In the genomic region with DNA sequence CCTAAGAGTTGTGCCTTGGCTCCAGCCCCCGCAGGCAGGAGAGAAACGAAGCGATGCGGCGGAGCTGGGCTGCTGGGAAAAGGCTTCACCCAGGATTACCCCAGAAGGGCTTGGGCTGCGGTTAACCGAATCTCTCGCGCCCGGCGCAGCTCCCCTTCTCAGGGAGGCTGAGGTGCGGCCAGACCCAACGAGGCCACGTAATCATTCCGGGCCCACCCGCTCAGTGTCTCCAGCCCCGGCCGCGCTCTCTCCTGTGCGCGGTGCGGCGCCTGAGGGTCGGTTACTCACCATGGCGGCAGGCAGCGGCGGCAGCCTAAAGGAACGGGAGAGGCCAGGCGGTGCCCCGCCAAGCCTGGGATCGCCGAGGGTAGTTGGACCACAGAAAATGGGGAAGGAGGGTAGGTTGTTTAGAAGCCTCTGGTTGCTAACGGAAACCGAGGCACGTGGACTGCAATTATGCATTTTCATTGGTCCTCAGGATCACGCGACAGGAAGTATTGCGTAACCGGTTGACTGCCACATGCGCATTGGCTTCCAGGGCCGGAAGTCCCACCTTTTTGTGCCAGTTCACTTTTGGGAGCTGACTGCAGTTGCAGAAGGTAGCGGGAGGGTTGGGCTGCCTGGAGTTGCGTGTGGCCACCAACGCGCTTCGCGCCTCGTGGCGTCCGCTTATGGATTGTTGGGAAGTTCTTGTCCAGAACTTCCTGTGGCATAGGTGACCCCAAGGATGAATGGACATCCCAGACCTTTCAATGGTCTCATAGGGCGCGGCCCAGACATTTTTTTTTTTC, we compare ENCODE assay signal across 2 cellular contexts.
TF ChIP-seq lines count a peak whose summit lies in the region.

A gene with protein sequence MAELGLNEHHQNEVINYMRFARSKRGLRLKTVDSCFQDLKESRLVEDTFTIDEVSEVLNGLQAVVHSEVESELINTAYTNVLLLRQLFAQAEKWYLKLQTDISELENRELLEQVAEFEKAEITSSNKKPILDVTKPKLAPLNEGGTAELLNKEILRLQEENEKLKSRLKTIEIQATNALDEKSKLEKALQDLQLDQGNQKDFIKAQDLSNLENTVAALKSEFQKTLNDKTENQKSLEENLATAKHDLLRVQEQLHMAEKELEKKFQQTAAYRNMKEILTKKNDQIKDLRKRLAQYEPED (minus strand): TSS at position 419 of the 791 bp plus-strand sequence. CDS start 128 bp downstream, at position 291.

TF ChIP-seq in HEK293, 187 proteins besides CTCF, POLR2A, EP300 and RAD21 (continued from another document and continues in another):
- TF ChIP-seq ZNF571 (tag by site-specific recombination; IDR thresholded peaks at IDR 0.05) (no peak), YY2 (tag by site-specific recombination; IDR thresholded peaks at IDR 0.05) (0 out of 2 replicates have a peak, but pooled peaks have one; percentile 39), SP2 (tag by site-specific recombination; IDR thresholded peaks at IDR 0.05) (peak; percentile 92), ZNF48 (tag by site-specific recombination; IDR thresholded peaks at IDR 0.05) (no peak), GLIS2 (tag by site-specific recombination; IDR thresholded peaks at IDR 0.05) (no peak), ZNF175 (tag by site-specific recombination; IDR thresholded peaks at IDR 0.05) (no peak), ZBTB17 (tag by site-specific recombination; IDR thresholded peaks at IDR 0.05) (peak; percentile 95), ZNF768 (tag by site-specific recombination; IDR thresholded peaks at IDR 0.05) (no peak), ZBTB20 (tag by site-specific recombination; IDR thresholded peaks at IDR 0.05) (peak; percentile 9; the same call in 1 of the 2 replicates), ZNF366 (tag by site-specific recombination; conservative IDR thresholded peaks at IDR 0.05) (0 out of 2 replicates have a peak, but pooled peaks have one; percentile 13), ZNF211 (tag by site-specific recombination; IDR thresholded peaks at IDR 0.05; ENCODE audit: low read depth) (no peak), ZNF624 (tag by site-specific recombination; IDR thresholded peaks at IDR 0.05) (no peak), ZNF514 (tag by site-specific recombination; IDR thresholded peaks at IDR 0.05) (no peak), ZNF76 (tag by site-specific recombination; IDR thresholded peaks at IDR 0.05; ENCODE audit: borderline replicate concordance, low read depth) (peak; percentile 42; the same call in 1 of the 2 replicates)
- TF ChIP-seq, protein P1, sequence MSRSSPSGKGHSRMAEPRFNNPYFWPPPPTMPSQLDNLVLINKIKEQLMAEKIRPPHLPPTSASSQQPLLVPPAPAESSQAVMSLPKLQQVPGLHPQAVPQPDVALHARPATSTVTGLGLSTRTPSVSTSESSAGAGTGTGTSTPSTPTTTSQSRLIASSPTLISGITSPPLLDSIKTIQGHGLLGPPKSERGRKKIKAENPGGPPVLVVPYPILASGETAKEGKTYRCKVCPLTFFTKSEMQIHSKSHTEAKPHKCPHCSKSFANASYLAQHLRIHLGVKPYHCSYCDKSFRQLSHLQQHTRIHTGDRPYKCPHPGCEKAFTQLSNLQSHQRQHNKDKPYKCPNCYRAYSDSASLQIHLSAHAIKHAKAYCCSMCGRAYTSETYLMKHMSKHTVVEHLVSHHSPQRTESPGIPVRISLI (tag by site-specific recombination; IDR thresholded peaks at IDR 0.05), result no peak
- TF ChIP-seq, protein P2, sequence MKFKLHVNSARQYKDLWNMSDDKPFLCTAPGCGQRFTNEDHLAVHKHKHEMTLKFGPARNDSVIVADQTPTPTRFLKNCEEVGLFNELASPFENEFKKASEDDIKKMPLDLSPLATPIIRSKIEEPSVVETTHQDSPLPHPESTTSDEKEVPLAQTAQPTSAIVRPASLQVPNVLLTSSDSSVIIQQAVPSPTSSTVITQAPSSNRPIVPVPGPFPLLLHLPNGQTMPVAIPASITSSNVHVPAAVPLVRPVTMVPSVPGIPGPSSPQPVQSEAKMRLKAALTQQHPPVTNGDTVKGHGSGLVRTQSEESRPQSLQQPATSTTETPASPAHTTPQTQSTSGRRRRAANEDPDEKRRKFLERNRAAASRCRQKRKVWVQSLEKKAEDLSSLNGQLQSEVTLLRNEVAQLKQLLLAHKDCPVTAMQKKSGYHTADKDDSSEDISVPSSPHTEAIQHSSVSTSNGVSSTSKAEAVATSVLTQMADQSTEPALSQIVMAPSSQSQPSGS (tag by site-specific recombination; IDR thresholded peaks at IDR 0.05; ENCODE audit: low read depth), result peak; percentile 49; the same call in 1 of the 2 replicates
- TF ChIP-seq, protein P3, sequence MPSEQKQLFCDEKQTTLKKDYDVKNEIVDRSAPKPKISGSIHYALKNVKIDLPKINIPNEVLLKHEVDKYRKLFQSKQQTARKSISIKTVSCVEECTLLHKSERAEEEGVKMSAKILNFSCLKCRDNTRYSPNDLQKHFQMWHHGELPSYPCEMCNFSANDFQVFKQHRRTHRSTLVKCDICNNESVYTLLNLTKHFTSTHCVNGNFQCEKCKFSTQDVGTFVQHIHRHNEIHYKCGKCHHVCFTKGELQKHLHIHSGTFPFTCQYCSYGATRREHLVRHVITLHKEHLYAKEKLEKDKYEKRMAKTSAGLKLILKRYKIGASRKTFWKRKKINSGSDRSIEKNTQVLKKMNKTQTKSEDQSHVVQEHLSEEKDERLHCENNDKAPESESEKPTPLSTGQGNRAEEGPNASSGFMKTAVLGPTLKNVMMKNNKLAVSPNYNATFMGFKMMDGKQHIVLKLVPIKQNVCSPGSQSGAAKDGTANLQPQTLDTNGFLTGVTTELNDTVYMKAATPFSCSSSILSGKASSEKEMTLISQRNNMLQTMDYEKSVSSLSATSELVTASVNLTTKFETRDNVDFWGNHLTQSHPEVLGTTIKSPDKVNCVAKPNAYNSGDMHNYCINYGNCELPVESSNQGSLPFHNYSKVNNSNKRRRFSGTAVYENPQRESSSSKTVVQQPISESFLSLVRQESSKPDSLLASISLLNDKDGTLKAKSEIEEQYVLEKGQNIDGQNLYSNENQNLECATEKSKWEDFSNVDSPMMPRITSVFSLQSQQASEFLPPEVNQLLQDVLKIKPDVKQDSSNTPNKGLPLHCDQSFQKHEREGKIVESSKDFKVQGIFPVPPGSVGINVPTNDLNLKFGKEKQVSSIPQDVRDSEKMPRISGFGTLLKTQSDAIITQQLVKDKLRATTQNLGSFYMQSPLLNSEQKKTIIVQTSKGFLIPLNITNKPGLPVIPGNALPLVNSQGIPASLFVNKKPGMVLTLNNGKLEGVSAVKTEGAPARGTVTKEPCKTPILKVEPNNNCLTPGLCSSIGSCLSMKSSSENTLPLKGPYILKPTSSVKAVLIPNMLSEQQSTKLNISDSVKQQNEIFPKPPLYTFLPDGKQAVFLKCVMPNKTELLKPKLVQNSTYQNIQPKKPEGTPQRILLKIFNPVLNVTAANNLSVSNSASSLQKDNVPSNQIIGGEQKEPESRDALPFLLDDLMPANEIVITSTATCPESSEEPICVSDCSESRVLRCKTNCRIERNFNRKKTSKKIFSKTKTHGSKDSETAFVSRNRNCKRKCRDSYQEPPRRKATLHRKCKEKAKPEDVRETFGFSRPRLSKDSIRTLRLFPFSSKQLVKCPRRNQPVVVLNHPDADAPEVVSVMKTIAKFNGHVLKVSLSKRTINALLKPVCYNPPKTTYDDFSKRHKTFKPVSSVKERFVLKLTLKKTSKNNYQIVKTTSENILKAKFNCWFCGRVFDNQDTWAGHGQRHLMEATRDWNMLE (tag by site-specific recombination; conservative IDR thresholded peaks at IDR 0.05; ENCODE audit: low read depth), result peak; percentile 99
- TF ChIP-seq, protein P4, sequence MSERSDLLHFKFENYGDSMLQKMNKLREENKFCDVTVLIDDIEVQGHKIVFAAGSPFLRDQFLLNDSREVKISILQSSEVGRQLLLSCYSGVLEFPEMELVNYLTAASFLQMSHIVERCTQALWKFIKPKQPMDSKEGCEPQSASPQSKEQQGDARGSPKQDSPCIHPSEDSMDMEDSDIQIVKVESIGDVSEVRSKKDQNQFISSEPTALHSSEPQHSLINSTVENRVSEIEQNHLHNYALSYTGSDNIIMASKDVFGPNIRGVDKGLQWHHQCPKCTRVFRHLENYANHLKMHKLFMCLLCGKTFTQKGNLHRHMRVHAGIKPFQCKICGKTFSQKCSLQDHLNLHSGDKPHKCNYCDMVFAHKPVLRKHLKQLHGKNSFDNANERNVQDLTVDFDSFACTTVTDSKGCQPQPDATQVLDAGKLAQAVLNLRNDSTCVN (tag by site-specific recombination; optimal IDR thresholded peaks at IDR 0.05), result peak; percentile 26

TF ChIP-seq in SK-N-SH, 30 proteins besides CTCF, POLR2A, EP300 and RAD21 (continued from another document and continues in another):
- TF ChIP-seq, protein P5, sequence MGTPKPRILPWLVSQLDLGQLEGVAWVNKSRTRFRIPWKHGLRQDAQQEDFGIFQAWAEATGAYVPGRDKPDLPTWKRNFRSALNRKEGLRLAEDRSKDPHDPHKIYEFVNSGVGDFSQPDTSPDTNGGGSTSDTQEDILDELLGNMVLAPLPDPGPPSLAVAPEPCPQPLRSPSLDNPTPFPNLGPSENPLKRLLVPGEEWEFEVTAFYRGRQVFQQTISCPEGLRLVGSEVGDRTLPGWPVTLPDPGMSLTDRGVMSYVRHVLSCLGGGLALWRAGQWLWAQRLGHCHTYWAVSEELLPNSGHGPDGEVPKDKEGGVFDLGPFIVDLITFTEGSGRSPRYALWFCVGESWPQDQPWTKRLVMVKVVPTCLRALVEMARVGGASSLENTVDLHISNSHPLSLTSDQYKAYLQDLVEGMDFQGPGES (IDR thresholded peaks at IDR 0.05; ENCODE audit: low read depth, low read length), result peak; percentile 58; the same call in 1 of the 2 replicates
- TF ChIP-seq TCF12 (IDR thresholded peaks at IDR 0.05) (no peak), SMC3 (IDR thresholded peaks at IDR 0.05; ENCODE audit: low read depth, low read length) (no peak), YY1 (IDR thresholded peaks at IDR 0.05; ENCODE audit: low read depth) (no peak; the same call in 1 of the 2 replicates), NFIC (IDR thresholded peaks at IDR 0.05; ENCODE audit: borderline replicate concordance) (no peak), ELF1 (IDR thresholded peaks at IDR 0.05) (0 out of 2 replicates have a peak, but pooled peaks have one; percentile 35), MXI1 (IDR thresholded peaks at IDR 0.05; ENCODE audit: low read depth, low read length) (peak; percentile 98), FOXM1 (IDR thresholded peaks at IDR 0.05; ENCODE audit: low read depth) (no peak), TEAD4 (IDR thresholded peaks at IDR 0.05; ENCODE audit: borderline replicate concordance, insufficient read depth) (no peak), FOSL2 (IDR thresholded peaks at IDR 0.05; ENCODE audit: borderline replicate concordance, low read depth) (no peak), GABPA (IDR thresholded peaks at IDR 0.05; ENCODE audit: low read depth) (peak; percentile 98), NRF1 (IDR thresholded peaks at IDR 0.05; ENCODE audit: low read depth, low read length) (peak; percentile 66), RFX5 (IDR thresholded peaks at IDR 0.05; ENCODE audit: low read length) (peak; percentile 40; the same call in 1 of the 2 replicates), EZH2phosphoT487 (IDR thresholded peaks at IDR 0.05; ENCODE audit: borderline replicate concordance, low read depth) (no peak), MEF2A (IDR thresholded peaks at IDR 0.05; ENCODE audit: borderline replicate concordance, low read depth) (no peak), POLR2AphosphoS5 (IDR thresholded peaks at IDR 0.05; ENCODE audit: low read depth, low read length) (peak; percentile 75), FOXJ3 (CRISPR knock-in tag; IDR thresholded peaks at IDR 0.05) (no peak)
- TF ChIP-seq, protein P6, sequence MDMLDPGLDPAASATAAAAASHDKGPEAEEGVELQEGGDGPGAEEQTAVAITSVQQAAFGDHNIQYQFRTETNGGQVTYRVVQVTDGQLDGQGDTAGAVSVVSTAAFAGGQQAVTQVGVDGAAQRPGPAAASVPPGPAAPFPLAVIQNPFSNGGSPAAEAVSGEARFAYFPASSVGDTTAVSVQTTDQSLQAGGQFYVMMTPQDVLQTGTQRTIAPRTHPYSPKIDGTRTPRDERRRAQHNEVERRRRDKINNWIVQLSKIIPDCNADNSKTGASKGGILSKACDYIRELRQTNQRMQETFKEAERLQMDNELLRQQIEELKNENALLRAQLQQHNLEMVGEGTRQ (IDR thresholded peaks at IDR 0.05; ENCODE audit: borderline replicate concordance, low read depth, low read length), result peak; percentile 97
- TF ChIP-seq, protein P7, sequence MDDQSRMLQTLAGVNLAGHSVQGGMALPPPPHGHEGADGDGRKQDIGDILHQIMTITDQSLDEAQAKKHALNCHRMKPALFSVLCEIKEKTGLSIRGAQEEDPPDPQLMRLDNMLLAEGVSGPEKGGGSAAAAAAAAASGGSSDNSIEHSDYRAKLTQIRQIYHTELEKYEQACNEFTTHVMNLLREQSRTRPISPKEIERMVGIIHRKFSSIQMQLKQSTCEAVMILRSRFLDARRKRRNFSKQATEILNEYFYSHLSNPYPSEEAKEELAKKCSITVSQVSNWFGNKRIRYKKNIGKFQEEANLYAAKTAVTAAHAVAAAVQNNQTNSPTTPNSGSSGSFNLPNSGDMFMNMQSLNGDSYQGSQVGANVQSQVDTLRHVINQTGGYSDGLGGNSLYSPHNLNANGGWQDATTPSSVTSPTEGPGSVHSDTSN (IDR thresholded peaks at IDR 0.05), result no peak
- TF ChIP-seq, protein P8, sequence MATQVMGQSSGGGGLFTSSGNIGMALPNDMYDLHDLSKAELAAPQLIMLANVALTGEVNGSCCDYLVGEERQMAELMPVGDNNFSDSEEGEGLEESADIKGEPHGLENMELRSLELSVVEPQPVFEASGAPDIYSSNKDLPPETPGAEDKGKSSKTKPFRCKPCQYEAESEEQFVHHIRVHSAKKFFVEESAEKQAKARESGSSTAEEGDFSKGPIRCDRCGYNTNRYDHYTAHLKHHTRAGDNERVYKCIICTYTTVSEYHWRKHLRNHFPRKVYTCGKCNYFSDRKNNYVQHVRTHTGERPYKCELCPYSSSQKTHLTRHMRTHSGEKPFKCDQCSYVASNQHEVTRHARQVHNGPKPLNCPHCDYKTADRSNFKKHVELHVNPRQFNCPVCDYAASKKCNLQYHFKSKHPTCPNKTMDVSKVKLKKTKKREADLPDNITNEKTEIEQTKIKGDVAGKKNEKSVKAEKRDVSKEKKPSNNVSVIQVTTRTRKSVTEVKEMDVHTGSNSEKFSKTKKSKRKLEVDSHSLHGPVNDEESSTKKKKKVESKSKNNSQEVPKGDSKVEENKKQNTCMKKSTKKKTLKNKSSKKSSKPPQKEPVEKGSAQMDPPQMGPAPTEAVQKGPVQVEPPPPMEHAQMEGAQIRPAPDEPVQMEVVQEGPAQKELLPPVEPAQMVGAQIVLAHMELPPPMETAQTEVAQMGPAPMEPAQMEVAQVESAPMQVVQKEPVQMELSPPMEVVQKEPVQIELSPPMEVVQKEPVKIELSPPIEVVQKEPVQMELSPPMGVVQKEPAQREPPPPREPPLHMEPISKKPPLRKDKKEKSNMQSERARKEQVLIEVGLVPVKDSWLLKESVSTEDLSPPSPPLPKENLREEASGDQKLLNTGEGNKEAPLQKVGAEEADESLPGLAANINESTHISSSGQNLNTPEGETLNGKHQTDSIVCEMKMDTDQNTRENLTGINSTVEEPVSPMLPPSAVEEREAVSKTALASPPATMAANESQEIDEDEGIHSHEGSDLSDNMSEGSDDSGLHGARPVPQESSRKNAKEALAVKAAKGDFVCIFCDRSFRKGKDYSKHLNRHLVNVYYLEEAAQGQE (IDR thresholded peaks at IDR 0.05; ENCODE audit: low read depth, low read length), result 0 out of 2 replicates have a peak, but pooled peaks have one; percentile 26
